12 cellular contexts compared by ENCODE assay signal in genomic region chr4:69190621-69191020, GRCh38. TPM values are rescaled to one million over a fixed set of nuclear protein-coding genes. Genes with fewer than 3 reads are reported as not detected.
"Had no signal": no experiment of that assay in that cellular context is flagged by ENCODE, and none has a peak within 500 bp of the region (broad histone marks: within the 10 kb centered on the region; RNA-seq: fewer than 3 reads in every experiment).

No MANE protein-coding gene starts in this region.

RNA-seq across cellular contexts. Expression of gene UGT2B11, which starts 23.9 kb away (rescaled TPM):
- total RNA-seq: OCI-LY7, PC-3, PC-9, Peyer's patch, Right ventricle myocardium inferior, Right ventricle myocardium superior, RPMI7951, SJCRH30, SJSA1, SK-MEL-5, T-cell had no signal
- polyA plus RNA-seq: SK-N-SH had no signal
